9 cellular contexts compared by ENCODE assay signal in genomic region chr1:149641179-149641578, GRCh38. TPM values are rescaled to one million over a fixed set of nuclear protein-coding genes. Genes with fewer than 3 reads are reported as not detected.
"Had no signal": no experiment of that assay in that cellular context is flagged by ENCODE, and none has a peak within 500 bp of the region (broad histone marks: within the 10 kb centered on the region; RNA-seq: fewer than 3 reads in every experiment).

No MANE protein-coding gene starts in this region.

RNA-seq across cellular contexts. Expression of gene PPIAL4C, which starts 57.5 kb away (rescaled TPM):
- total RNA-seq: activated CD4-positive, alpha-beta T cell treated with anti-CD3 and anti-CD28 coated beads, Interleukin-2, amount 10 ng/mL, durations not matched to agents 24 days and 14 days; activated T-cell treated with anti-CD3 and anti-CD28 coated beads, Interleukin-2, amount 50 U/mL, for 72 hours; activated T-helper 17 cell treated with anti-CD3 and anti-CD28 coated beads, Interleukin-2, amount 50 U/mL, for 72 hours; cardiac muscle cell; LHCN-M2; NCI-H460; RPMI7951; SJCRH30 had no signal
- polyA plus RNA-seq: aorta, cardiac muscle cell had no signal
